15 cellular contexts compared by ENCODE assay signal in the genomic region with DNA sequence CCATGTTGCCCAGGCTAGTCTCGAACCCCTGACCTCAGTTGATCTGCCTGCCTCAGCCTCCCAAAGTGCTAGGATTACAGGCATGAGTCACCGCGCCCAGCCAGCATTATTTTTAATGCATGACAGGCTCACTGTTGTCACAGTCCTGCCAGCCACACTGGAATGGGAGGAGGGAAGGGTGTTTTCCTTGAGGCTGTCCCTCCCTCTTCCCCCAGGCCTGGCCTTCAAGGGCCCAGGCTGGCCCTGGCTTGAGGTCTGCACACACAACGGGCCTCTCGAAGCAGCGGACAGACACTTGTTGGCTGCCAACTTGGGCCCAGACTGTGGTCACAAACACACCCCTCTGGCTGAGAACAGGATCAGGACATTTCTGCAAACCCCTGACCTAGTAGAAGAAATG. TPM values are rescaled to one million over a fixed set of nuclear protein-coding genes. Genes with fewer than 3 reads are reported as not detected.
A peak's percentile ranks its signal among the peaks of the same experiment; 100 is the strongest.
DNase-seq lines count a peak whose midpoint lies in the region; ATAC-seq and TF ChIP-seq lines count a peak whose summit lies in the region.
"Had no signal": no experiment of that assay in that cellular context is flagged by ENCODE, and none has a peak within 500 bp of the region (broad histone marks: within the 10 kb centered on the region; RNA-seq: fewer than 3 reads in every experiment).

No MANE protein-coding gene starts in this region.

- no peak overlapping the region for H3K4me3 Mint-ChIP-seq in natural killer cell
- H3K4me3 Mint-ChIP-seq: activated CD4-positive, alpha-beta T cell treated with anti-CD3 and anti-CD28 coated beads, Interleukin-2, amount 10 ng/mL, durations not matched to agents 24 days and 14 days; T-cell had no signal

- no peaks in the 10 kb centered on the region for H3K36me3 Mint-ChIP-seq in natural killer cell

- H3K9me3 ChIP-seq in adipocyte (ENCODE audit: control insufficient read depth, low read length): no peaks in the 10 kb centered on the region

- H3K4me1 Mint-ChIP-seq in natural killer cell: no peaks in the 10 kb centered on the region
- H3K4me1 Mint-ChIP-seq: activated CD4-positive, alpha-beta T cell treated with anti-CD3 and anti-CD28 coated beads, Interleukin-2, amount 10 ng/mL, durations not matched to agents 24 days and 14 days; T-cell had no signal

- ATAC-seq in natural killer cell: no peak
- ATAC-seq in HG03520 (IDR thresholded peaks at IDR 0.05; ENCODE audit: unreplicated experiment): no peak
- ATAC-seq in HG03439 (IDR thresholded peaks at IDR 0.05; ENCODE audit: unreplicated experiment): no peak
- ATAC-seq: T-cell had no signal

- peak overlapping the region; percentile 71 for H3K9ac ChIP-seq in adipocyte (ENCODE audit: low read length)

- H3K27me3 Mint-ChIP-seq in natural killer cell (ENCODE audit: low read depth in 2 of 2): no peaks in the 10 kb centered on the region
- H3K27me3 Mint-ChIP-seq: activated CD4-positive, alpha-beta T cell treated with anti-CD3 and anti-CD28 coated beads, Interleukin-2, amount 10 ng/mL, durations not matched to agents 24 days and 14 days; T-cell had no signal

- H3K36me3 ChIP-seq in adipocyte (ENCODE audit: control insufficient read depth, insufficient read depth, low read length, severe bottlenecking): peaks cover 10% of the 10 kb centered on the region

- no peak overlapping the region for H3K27ac Mint-ChIP-seq in natural killer cell
- H3K27ac Mint-ChIP-seq: activated CD4-positive, alpha-beta T cell treated with anti-CD3 and anti-CD28 coated beads, Interleukin-2, amount 10 ng/mL, durations not matched to agents 24 days and 14 days; T-cell had no signal

- no peaks in the 10 kb centered on the region for H3K27me3 ChIP-seq in adipocyte (replicated peaks; ENCODE audit: control insufficient read depth, insufficient read depth, low read length)

- TF ChIP-seq CTCF in AG10803 (conservative IDR thresholded peaks at IDR 0.05; ENCODE audit: low read length) (no peak), natural killer cell (IDR thresholded peaks at IDR 0.05) (no peak)

- H3K4me3 ChIP-seq in AG10803 (ENCODE audit: low read length) (no peak overlapping the region), adipocyte (ENCODE audit: low read length) (no peak overlapping the region)

- intact Hi-C loops in cardiac septum (cut with DNase I) (loop anchor here (1.0 kb wide), 1 partner anchor 10 kb away; no protein-coding TSS in a partner anchor), posterior vena cava (cut with DNase I) (no loop called here), natural killer cell (cut with micrococcal nuclease) (no loop called here)

- H3K9me3 Mint-ChIP-seq in natural killer cell: no peaks in the 10 kb centered on the region
- H3K9me3 Mint-ChIP-seq: activated CD4-positive, alpha-beta T cell treated with anti-CD3 and anti-CD28 coated beads, Interleukin-2, amount 10 ng/mL, durations not matched to agents 24 days and 14 days; T-cell had no signal

- DNase-seq in AG10803 (ENCODE audit: low read depth): peak; percentile 52
- DNase-seq in adipocyte (ENCODE audit: low read depth): no peak
- peak; percentile 85 for DNase-seq in cardiac septum (ENCODE audit: low spot score)
- DNase-seq in posterior vena cava (ENCODE audit: low spot score): peak; percentile 91
- no peak for DNase-seq in natural killer cell
- no peak for DNase-seq in activated CD8-positive, alpha-beta memory T cell treated with anti-CD3 and anti-CD28 coated beads for 24 hours
- DNase-seq: activated CD4-positive, alpha-beta T cell treated with anti-CD3 and anti-CD28 coated beads, Interleukin-2, amount 10 ng/mL, durations not matched to agents 24 days and 14 days; activated gamma-delta T cell; dermis blood vessel endothelial cell; DMS153; KG1; NCI-H2081 treated with DMSO at 0.1 percent for 48 hours; T-cell had no signal

- H3K4me1 ChIP-seq in adipocyte (ENCODE audit: control insufficient read depth, insufficient read depth, low read length): peaks cover 49% of the 10 kb centered on the region

RNA-seq across cellular contexts. Expression of a gene that starts 10.1 kb away (rescaled TPM):
- total RNA-seq in cardiac septum: 167 TPM
- total RNA-seq in posterior vena cava: 10 to 100 TPM; 40.1 to 44.7 TPM
- total RNA-seq in natural killer cell: 1 to 10 TPM; 1.2 to 2.4 (median 1.8) TPM

RNA-seq across cellular contexts. Expression of a gene that starts 32.1 kb away (rescaled TPM):
- total RNA-seq in cardiac septum (21.3 TPM), posterior vena cava (10 to 100 TPM; 15.9 to 19.8 TPM), natural killer cell (10 to 100 TPM; 59.7 to 71.5 (median 62.6) TPM)

RNA-seq across cellular contexts. Expression of a gene that starts 56.4 kb away (rescaled TPM):
- total RNA-seq in cardiac septum (11.2 TPM), posterior vena cava (10 to 100 TPM; 11.0 to 12.0 TPM), natural killer cell (10 to 100 TPM; 16.5 to 27.5 (median 18.5) TPM)

Comparison
In these comparisons a context has a peak if more than half of its experiments do, and no peak if none do; other contexts are left out.
1. DNase-seq: peak in AG10803 (single experiment), cardiac septum (single experiment) and posterior vena cava (single experiment); none in adipocyte (single experiment), natural killer cell (single experiment) and activated CD8-positive, alpha-beta memory T cell treated with anti-CD3 and anti-CD28 coated beads for 24 hours (single experiment).
2. RNA of a gene that starts 10.1 kb away (total RNA-seq): 167 TPM in cardiac septum (single experiment) and 40.1 to 44.7 TPM in posterior vena cava; 1.2 to 2.4 TPM in natural killer cell; every median in the first group is over 10 times any median in the second.